In the genomic region with DNA sequence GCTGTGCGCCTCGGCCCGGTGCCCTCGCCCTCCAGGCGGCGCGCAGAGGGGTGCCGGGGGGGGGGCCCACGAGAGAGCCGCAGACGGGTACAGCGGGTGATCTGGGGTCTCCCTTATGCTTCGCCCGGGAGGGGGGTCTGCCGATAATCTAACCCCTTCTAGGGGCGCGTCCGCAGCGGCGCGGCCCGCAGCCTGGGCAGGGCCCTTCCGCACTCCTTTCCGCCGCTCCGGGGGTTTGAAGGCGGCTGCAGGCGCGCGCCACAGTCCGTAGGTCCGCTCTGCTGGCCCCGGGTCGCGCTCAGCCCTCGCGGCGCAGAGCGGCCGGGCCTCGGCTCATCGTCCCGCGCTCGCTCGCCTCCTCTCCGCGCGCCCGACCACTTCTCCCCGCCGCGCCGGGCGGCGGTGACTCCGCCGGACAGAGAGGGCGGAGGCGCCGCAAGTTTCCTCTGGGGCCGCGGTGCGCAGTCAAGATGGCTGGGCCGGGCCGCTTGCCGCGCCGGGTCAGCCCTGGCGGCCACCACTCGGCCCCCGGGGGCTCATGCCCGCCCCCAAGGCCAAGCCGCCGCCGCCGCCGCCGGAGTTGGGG, we compare ENCODE assay signal across 8 cellular contexts. TPM values are rescaled to one million over a fixed set of nuclear protein-coding genes. Genes with fewer than 3 reads are reported as not detected.
DNase-seq lines count a peak whose midpoint lies in the region; ATAC-seq and TF ChIP-seq lines count a peak whose summit lies in the region.

No MANE protein-coding gene starts in this region.

- H2AFZ ChIP-seq in HCT116 (ENCODE audit: low read depth, low read length, poor library complexity, severe bottlenecking), result no peak overlapping the region

- no peak for ATAC-seq in HCT116
- ATAC-seq in left lung, result peak; percentile 11

- H3K36me3 Mint-ChIP-seq in activated CD4-positive, alpha-beta T cell treated with anti-CD3 and anti-CD28 coated beads, Interleukin-2, amount 10 ng/mL, durations not matched to agents 24 days and 14 days (ENCODE audit: low read depth), result no peaks in the 10 kb centered on the region

- peak overlapping the region in 1 of 2 experiments; percentile 43; a peak in 1 of 4 replicates for H3K4me3 ChIP-seq in HCT116 (replicated peaks in 1 of 2; ENCODE audit: low read depth in 1 of 2, low read length in 2 of 2)
- H3K4me3 ChIP-seq in MG63, result peak overlapping the region; percentile 66
- peak overlapping the region; percentile 65 to 69 for H3K4me3 ChIP-seq in left lung
- peak overlapping the region; percentile 78 to 81 for H3K4me3 ChIP-seq in tibial artery

- peaks cover 11% of the 10 kb centered on the region for H3K4me1 Mint-ChIP-seq in activated CD4-positive, alpha-beta T cell treated with anti-CD3 and anti-CD28 coated beads, Interleukin-2, amount 10 ng/mL, durations not matched to agents 24 days and 14 days

- intact Hi-C loops in activated CD4-positive, alpha-beta T cell treated with anti-CD3 and anti-CD28 coated beads, Interleukin-2, amount 10 ng/mL, durations not matched to agents 24 days and 14 days (cut with micrococcal nuclease), result loop anchor here (5.0 kb wide), 2 partner anchors 519 to 1241 kb away; no protein-coding TSS in a partner anchor
- intact Hi-C loops in HCT116 (cut with micrococcal nuclease), result no loop called here
- intact Hi-C loops in left lung (cut with DNase I), result no loop called here
- intact Hi-C loops in tibial artery (cut with DNase I; ENCODE audit: low total_unique reads), result loop anchor here (10.0 kb wide), 2 partner anchors 153 to 517 kb away; partner anchors contain the start of gene CREM

- POLR2A ChIA-PET in HCT116 (lab: Charles Lee), result no interaction called here

- H3K27ac Mint-ChIP-seq in activated CD4-positive, alpha-beta T cell treated with anti-CD3 and anti-CD28 coated beads, Interleukin-2, amount 10 ng/mL, durations not matched to agents 24 days and 14 days, result no peak overlapping the region

- no peaks in the 10 kb centered on the region for H3K9me3 ChIP-seq in HCT116 (ENCODE audit: control insufficient read depth in 1 of 2, insufficient read depth in 1 of 2, low read depth in 1 of 2, low read length in 2 of 2)
- no peaks in the 10 kb centered on the region for H3K9me3 ChIP-seq in MG63
- no peaks in the 10 kb centered on the region for H3K9me3 ChIP-seq in left lung
- no peaks in the 10 kb centered on the region for H3K9me3 ChIP-seq in tibial artery

- peak; percentile 68 for DNase-seq in activated CD4-positive, alpha-beta T cell treated with anti-CD3 and anti-CD28 coated beads, Interleukin-2, amount 10 ng/mL, durations not matched to agents 24 days and 14 days
- DNase-seq in activated CD4-positive, alpha-beta T cell treated with anti-CD3 and anti-CD28 coated beads for 4 hours, result no peak
- DNase-seq in HCT116 (ENCODE audit: low read depth, low spot score), result no peak
- peak; percentile 39 for DNase-seq in MG63
- DNase-seq in T47D (ENCODE audit: low read depth in 1 of 2, low spot score in 1 of 2), result peak; percentile 31 to 60
- no peak for DNase-seq in left lung
- no peak for DNase-seq in tibial artery
- DNase-seq in hippocampal formation (lab: John Stamatoyannopoulos, UW), result no peak

- no peaks in the 10 kb centered on the region for H3K36me3 ChIP-seq in HCT116 (ENCODE audit: control insufficient read depth in 1 of 2, insufficient read depth in 2 of 2, low read length in 2 of 2)
- no peaks in the 10 kb centered on the region for H3K36me3 ChIP-seq in MG63
- H3K36me3 ChIP-seq in left lung, result no peaks in the 10 kb centered on the region
- H3K36me3 ChIP-seq in tibial artery, result no peaks in the 10 kb centered on the region

- peaks cover 8 to 28% of the 10 kb centered on the region in 2 experiments for H3K4me1 ChIP-seq in HCT116 (ENCODE audit: control insufficient read depth in 1 of 2, insufficient read depth in 2 of 2, low read length in 2 of 2)
- peaks cover 0 to 47% of the 10 kb centered on the region in 2 donors for H3K4me1 ChIP-seq in left lung
- H3K4me1 ChIP-seq in tibial artery, result peaks cover 0 to 45% (median 25%) of the 10 kb centered on the region in 4 donors

- no peak for TF ChIP-seq CTCF in HCT116 (IDR thresholded peaks at IDR 0.05 in 2 of 3, conservative IDR thresholded peaks at IDR 0.05 in 1 of 3; ENCODE audit: borderline replicate concordance in 1 of 3, insufficient read depth in 1 of 3, low read depth in 2 of 3, low read length in 2 of 3)
- no peak for TF ChIP-seq CTCF in left lung (IDR thresholded peaks at IDR 0.05)
- no peak for TF ChIP-seq CTCF in tibial artery (IDR thresholded peaks at IDR 0.05)

- CTCF ChIA-PET in HCT116 (lab: Charles Lee), result no interaction called here

- H3K27me3 ChIP-seq in HCT116 (ENCODE audit: insufficient read depth, low read length) (peaks cover 36% of the 10 kb centered on the region), MG63 (peaks cover 17% of the 10 kb centered on the region), left lung (peaks cover 0 to 89% of the 10 kb centered on the region in 2 donors), tibial artery (no peaks in the 10 kb centered on the region)

- no TSS peak for BruUV-seq in HCT116 (replicated peaks; lab: Mats Ljungman, UMichigan)

- H3K27ac ChIP-seq in HCT116 (ENCODE audit: low read depth, low read length), result no peak overlapping the region
- peak overlapping the region; percentile 86 to 90 for H3K27ac ChIP-seq in left lung
- peak overlapping the region; percentile 86 to 94 for H3K27ac ChIP-seq in tibial artery

- RAD21 ChIA-PET in HCT116 (lab: Charles Lee; ENCODE audit: low non-redundant PET in 1 of 2, low total read pairs in 2 of 2, uncharacterized antibody in 2 of 2, unreplicated experiment in 2 of 2), result no interaction called here

- no peak overlapping the region for H3K9ac ChIP-seq in HCT116 (ENCODE audit: low read length)

- H3K79me2 ChIP-seq in HCT116 (ENCODE audit: insufficient read depth, low read length), result no peaks in the 10 kb centered on the region

- H4K20me1 ChIP-seq in HCT116 (ENCODE audit: insufficient read depth), result no peaks in the 10 kb centered on the region

- H3K4me2 ChIP-seq in HCT116 (ENCODE audit: low read length), result peak overlapping the region; percentile 70

- no peak for TF ChIP-seq RAD21 in HCT116 (IDR thresholded peaks at IDR 0.05; ENCODE audit: low read depth)

- in situ Hi-C loops in T47D (cut with HindIII; ENCODE audit: low pct_unique_long_range_greater_than_20kb, low sequenced_read_pairs), result no loop called here

- H3K9me2 ChIP-seq in HCT116 (ENCODE audit: insufficient read depth), result no peaks in the 10 kb centered on the region

- H3K27me3 Mint-ChIP-seq in activated CD4-positive, alpha-beta T cell treated with anti-CD3 and anti-CD28 coated beads, Interleukin-2, amount 10 ng/mL, durations not matched to agents 24 days and 14 days, result peaks cover 71% of the 10 kb centered on the region

- TF ChIP-seq POLR2A in HCT116 (IDR thresholded peaks at IDR 0.05; ENCODE audit: borderline replicate concordance, extremely low read depth, insufficient read depth, insufficient read length), result no peak

- H3K9me3 Mint-ChIP-seq in activated CD4-positive, alpha-beta T cell treated with anti-CD3 and anti-CD28 coated beads, Interleukin-2, amount 10 ng/mL, durations not matched to agents 24 days and 14 days, result no peaks in the 10 kb centered on the region

- H3K4me3 Mint-ChIP-seq in activated CD4-positive, alpha-beta T cell treated with anti-CD3 and anti-CD28 coated beads, Interleukin-2, amount 10 ng/mL, durations not matched to agents 24 days and 14 days, result peak overlapping the region; percentile 82

TF ChIP-seq in HCT116, 20 proteins besides CTCF, POLR2A, EP300 and RAD21:
- TF ChIP-seq JUND (IDR thresholded peaks at IDR 0.05), result no peak
- TF ChIP-seq, protein P1, sequence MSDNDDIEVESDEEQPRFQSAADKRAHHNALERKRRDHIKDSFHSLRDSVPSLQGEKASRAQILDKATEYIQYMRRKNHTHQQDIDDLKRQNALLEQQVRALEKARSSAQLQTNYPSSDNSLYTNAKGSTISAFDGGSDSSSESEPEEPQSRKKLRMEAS (IDR thresholded peaks at IDR 0.05), result no peak
- no peak for TF ChIP-seq EZH2phosphoT487 (IDR thresholded peaks at IDR 0.05; ENCODE audit: borderline replicate concordance)

RNA-seq across cellular contexts. Expression of gene FZD8, which starts 0.6 kb away (rescaled TPM):
- 0.38 and 0.56 TPM in 2 replicates for total RNA-seq in activated CD4-positive, alpha-beta T cell treated with anti-CD3 and anti-CD28 coated beads, Interleukin-2, amount 10 ng/mL, durations not matched to agents 24 days and 14 days
- total RNA-seq in HCT116 (2021; ENCODE audit: unreplicated experiment) (0.22 TPM), left lung (10 to 100 TPM; 16.0 to 16.4 TPM)
- 0.01 and 0.05 TPM in 2 replicates for polyA plus RNA-seq in HCT116 (2012)
- 0.74 and 3.0 TPM in 2 replicates for total RNA-seq in MG63 (2014; rRNA removed; shearing (Covaris generic); ENCODE audit: low replicate concordance)

RNA-seq across cellular contexts. Expression of gene GJD4, which starts 36.4 kb away (rescaled TPM):
- total RNA-seq in activated CD4-positive, alpha-beta T cell treated with anti-CD3 and anti-CD28 coated beads, Interleukin-2, amount 10 ng/mL, durations not matched to agents 24 days and 14 days, result not detected in 2 replicates
- total RNA-seq in HCT116 (2021; ENCODE audit: unreplicated experiment) (not detected), left lung (not detected)
- not detected in 2 replicates for polyA plus RNA-seq in HCT116 (2012)
- not detected in 2 replicates for total RNA-seq in MG63 (2014; rRNA removed; shearing (Covaris generic); ENCODE audit: low replicate concordance)

Comparison
In these comparisons a context has a peak if more than half of its experiments do, and no peak if none do; other contexts are left out.
1. DNase-seq: peak in activated CD4-positive, alpha-beta T cell treated with anti-CD3 and anti-CD28 coated beads, Interleukin-2, amount 10 ng/mL, durations not matched to agents 24 days and 14 days (single experiment), MG63 (single experiment) and T47D (2 of 2); none in activated CD4-positive, alpha-beta T cell treated with anti-CD3 and anti-CD28 coated beads for 4 hours (0 of 2), HCT116 (single experiment), left lung (0 of 2), tibial artery (0 of 2) and hippocampal formation (0 of 2).
2. intact Hi-C loops: an anchor here in activated CD4-positive, alpha-beta T cell treated with anti-CD3 and anti-CD28 coated beads, Interleukin-2, amount 10 ng/mL, durations not matched to agents 24 days and 14 days (5.0 kb wide) and tibial artery (10.0 kb wide); none called in HCT116 and left lung.